9 cellular contexts compared by ENCODE assay signal in genomic region chr1:7634841-7635240, GRCh38.
"Had no signal": no experiment of that assay in that cellular context is flagged by ENCODE, and none has a peak within 500 bp of the region (broad histone marks: within the 10 kb centered on the region; RNA-seq: fewer than 3 reads in every experiment).

No MANE protein-coding gene starts in this region.

- ATAC-seq: HCT116 had no signal

- H3K9me3 ChIP-seq: HAP-1 had no signal

- H3K27ac ChIP-seq: GM23248 had no signal

- H3K4me3 Mint-ChIP-seq: H9, HFFc6 had no signal

- H3K27ac Mint-ChIP-seq: HFFc6 had no signal

- H3K4me1 ChIP-seq: HAP-1 had no signal

- FAIRE-seq: H54 had no signal

- H2AFZ ChIP-seq: GM23248 had no signal

- H3K9me3 Mint-ChIP-seq: H9, HFFc6 had no signal

- DNase-seq: GM23248, GOT3, H7, H9, HCEC 1CT, HFFc6 had no signal

- H3K36me3 ChIP-seq: HAP-1 had no signal

- H3K4me3 ChIP-seq: GM23248, HAP-1 had no signal

- H3K9ac ChIP-seq: GM23248 had no signal
